ENCODE assay signal across 24 cellular contexts in genomic region chr3:45781271-45781670, GRCh38. TPM values are rescaled to one million over a fixed set of nuclear protein-coding genes. Genes with fewer than 3 reads are reported as not detected.
"Had no signal": no experiment of that assay in that cellular context is flagged by ENCODE, and none has a peak within 500 bp of the region (broad histone marks: within the 10 kb centered on the region; RNA-seq: fewer than 3 reads in every experiment).

No MANE protein-coding gene starts in this region.

- H3K4me3 ChIP-seq: cardiac muscle cell, Peyer's patch, SJCRH30 had no signal

- H3K27ac ChIP-seq: brain microvascular endothelial cell, cardiac muscle cell, Peyer's patch, RWPE1, SJCRH30 had no signal

- H3K4me1 Mint-ChIP-seq: activated CD4-positive, alpha-beta T cell treated with anti-CD3 and anti-CD28 coated beads, Interleukin-2, amount 10 ng/mL, durations not matched to agents 7 days and 5 days had no signal

- H3K9me3 ChIP-seq: Peyer's patch, SJCRH30, SK-N-SH had no signal

- H3K9me3 Mint-ChIP-seq: activated CD4-positive, alpha-beta T cell treated with anti-CD3 and anti-CD28 coated beads, Interleukin-2, amount 10 ng/mL, durations not matched to agents 7 days and 5 days; activated CD8-positive, alpha-beta T cell treated with anti-CD3 and anti-CD28 coated beads for 36 hours had no signal

- ATAC-seq: activated CD8-positive, alpha-beta T cell treated with anti-CD3 and anti-CD28 coated beads for 36 hours had no signal

- H3K4me3 Mint-ChIP-seq: activated CD4-positive, alpha-beta T cell treated with anti-CD3 and anti-CD28 coated beads, Interleukin-2, amount 10 ng/mL, durations not matched to agents 7 days and 5 days; activated CD8-positive, alpha-beta T cell treated with anti-CD3 and anti-CD28 coated beads for 36 hours; activated naive CD8-positive, alpha-beta T cell had no signal

- H3K27ac Mint-ChIP-seq: activated CD4-positive, alpha-beta T cell treated with anti-CD3 and anti-CD28 coated beads, Interleukin-2, amount 10 ng/mL, durations not matched to agents 7 days and 5 days; activated CD8-positive, alpha-beta T cell treated with anti-CD3 and anti-CD28 coated beads for 36 hours; activated naive CD8-positive, alpha-beta T cell had no signal

- H3K27me3 Mint-ChIP-seq: activated naive CD8-positive, alpha-beta T cell had no signal

- H3K9ac ChIP-seq: SK-N-SH had no signal

- H3K36me3 ChIP-seq: brain microvascular endothelial cell, cardiac muscle cell, Peyer's patch, SJCRH30 had no signal

- H3K27me3 ChIP-seq: cardiac muscle cell, Peyer's patch, SJCRH30 had no signal

- DNase-seq: activated CD4-positive, alpha-beta T cell treated with anti-CD3 and anti-CD28 coated beads, Interleukin-2, amount 10 ng/mL, durations not matched to agents 7 days and 5 days; activated CD4-positive, CD25-positive, alpha-beta regulatory T cell; activated CD8-positive, alpha-beta T cell treated with anti-CD3 and anti-CD28 coated beads for 36 hours; activated effector memory CD4-positive, alpha-beta T cell treated with Interleukin-2 at 50 U/mL for 16 hours; activated naive CD4-positive, alpha-beta T cell; activated T-cell treated with anti-CD3 and anti-CD28 coated beads for 4 hours; brain microvascular endothelial cell; IMR-90; Kasumi-1; KBM-7; NCI-H1105 treated with DMSO at 0.1 percent for 48 hours; NCI-H1436 treated with DMSO at 0.1 percent for 48 hours; NCI-H187; NCI-H2081; NCI-H524; Right ventricle myocardium superior; SJCRH30; SK-N-SH; T-helper 1 cell had no signal

RNA-seq across cellular contexts. Expression of gene SLC6A20, which starts 15.1 kb away (rescaled TPM):
- total RNA-seq: activated CD4-positive, alpha-beta T cell treated with anti-CD3 and anti-CD28 coated beads, Interleukin-2, amount 10 ng/mL, durations not matched to agents 7 days and 5 days; activated CD8-positive, alpha-beta T cell treated with anti-CD3 and anti-CD28 coated beads for 36 hours; IMR-90; Right ventricle myocardium superior; SJCRH30; T-helper 2 cell treated with Interferon-gamma antibody and Interleukin-4, amounts not matched to agents 100 ng/mL and 5 ng/mL, for 36 hours had no signal
